39 cellular contexts compared by ENCODE assay signal in genomic region chr19:28885965-28886364, GRCh38.
"Had no signal": no experiment of that assay in that cellular context is flagged by ENCODE, and none has a peak within 500 bp of the region (broad histone marks: within the 10 kb centered on the region; RNA-seq: fewer than 3 reads in every experiment).

No MANE protein-coding gene starts in this region.

- H3K4me3 Mint-ChIP-seq: activated B cell treated with CpG ODN at 0.5 μM for 24 hours; activated CD4-positive, alpha-beta memory T cell treated with anti-CD3 and anti-CD28 coated beads for 36 hours; activated CD4-positive, alpha-beta T cell treated with anti-CD3 and anti-CD28 coated beads, Interleukin-2, amount 10 ng/mL, durations not matched to agents 24 days and 14 days; activated CD8-positive, alpha-beta T cell treated with anti-CD3 and anti-CD28 coated beads for 36 hours; activated naive CD4-positive, alpha-beta T cell treated with anti-CD3 and anti-CD28 coated beads for 36 hours; activated naive CD8-positive, alpha-beta T cell treated with anti-CD3 and anti-CD28 coated beads, Interleukin-2, amount 10 ng/mL, durations not matched to agents 7 days and 5 days; activated T-cell treated with anti-CD3 and anti-CD28 coated beads, Interleukin-2, amount 50 U/mL, for 4 hours; activated T-cell treated with anti-CD3 and anti-CD28 coated beads, Interleukin-2, amount 50 U/mL, for 72 hours; activated T-helper 1 cell treated with anti-CD3 and anti-CD28 coated beads, Interleukin-12 subunit alpha, Interleukin-12 subunit beta, Interleukin-2, Interleukin-4 antibody, amounts not matched to agents 30 ng/mL and 10 ng/mL and 1 ng/mL, durations not matched to agents 14 hours and 24 hours and 36 hours; activated T-helper 17 cell treated with anti-CD3 and anti-CD28 coated beads, Interleukin-2, amount 50 U/mL, for 72 hours; T-helper 1 cell treated with Interleukin-12 subunit alpha and Interleukin-12 subunit beta and Interleukin-4 antibody, amounts not matched to agents 30 μg/mL and 1 μg/mL, for 36 hours; T-helper 2 cell treated with Interferon-gamma antibody and Interleukin-4, amounts not matched to agents 5 μg/mL and 100 μg/mL, for 36 hours had no signal

- H3K4me1 Mint-ChIP-seq: activated CD4-positive, alpha-beta T cell treated with anti-CD3 and anti-CD28 coated beads, Interleukin-2, amount 10 ng/mL, durations not matched to agents 24 days and 14 days; activated naive CD8-positive, alpha-beta T cell treated with anti-CD3 and anti-CD28 coated beads, Interleukin-2, amount 10 ng/mL, durations not matched to agents 7 days and 5 days; activated T-helper 17 cell treated with anti-CD3 and anti-CD28 coated beads, Interleukin-2, amount 50 U/mL, for 72 hours had no signal

- H3K27me3 Mint-ChIP-seq: activated naive CD8-positive, alpha-beta T cell treated with anti-CD3 and anti-CD28 coated beads, Interleukin-2, amount 10 ng/mL, durations not matched to agents 7 days and 5 days had no signal

- H3K9me3 ChIP-seq: adrenal gland, body of pancreas had no signal

- H3K27me3 ChIP-seq: body of pancreas, brain microvascular endothelial cell, breast epithelium had no signal

- H3K27ac ChIP-seq: adrenal gland, body of pancreas, brain microvascular endothelial cell, breast epithelium, VCaP had no signal

- H3K27ac Mint-ChIP-seq: activated B cell treated with CpG ODN at 0.5 μM for 24 hours; activated CD4-positive, alpha-beta memory T cell treated with anti-CD3 and anti-CD28 coated beads for 36 hours; activated CD4-positive, alpha-beta T cell treated with anti-CD3 and anti-CD28 coated beads, Interleukin-2, amount 10 ng/mL, durations not matched to agents 24 days and 14 days; activated CD8-positive, alpha-beta T cell treated with anti-CD3 and anti-CD28 coated beads for 36 hours; activated naive CD4-positive, alpha-beta T cell treated with anti-CD3 and anti-CD28 coated beads for 36 hours; activated naive CD4-positive, alpha-beta T cell treated with anti-CD3 and anti-CD28 coated beads, Interleukin-2, amount 50 U/mL, for 72 hours; activated naive CD8-positive, alpha-beta T cell treated with anti-CD3 and anti-CD28 coated beads, Interleukin-2, amount 10 ng/mL, durations not matched to agents 7 days and 5 days; activated T-cell treated with anti-CD3 and anti-CD28 coated beads, Interleukin-2, amount 50 U/mL, for 72 hours; activated T-helper 1 cell treated with anti-CD3 and anti-CD28 coated beads, Interleukin-12 subunit alpha, Interleukin-12 subunit beta, Interleukin-2, Interleukin-4 antibody, amounts not matched to agents 30 ng/mL and 10 ng/mL and 1 ng/mL, durations not matched to agents 14 hours and 24 hours and 36 hours; activated T-helper 17 cell treated with anti-CD3 and anti-CD28 coated beads, Interleukin-2, amount 50 U/mL, for 72 hours; T-helper 1 cell treated with Interleukin-12 subunit alpha and Interleukin-12 subunit beta and Interleukin-4 antibody, amounts not matched to agents 30 μg/mL and 1 μg/mL, for 36 hours; T-helper 2 cell treated with Interferon-gamma antibody and Interleukin-4, amounts not matched to agents 5 μg/mL and 100 μg/mL, for 36 hours had no signal

- ATAC-seq: activated CD8-positive, alpha-beta T cell treated with anti-CD3 and anti-CD28 coated beads for 36 hours; activated naive CD4-positive, alpha-beta T cell treated with anti-CD3 and anti-CD28 coated beads, Interleukin-2, amount 50 U/mL, for 72 hours; activated T-cell treated with anti-CD3 and anti-CD28 coated beads, Interleukin-2, amount 50 U/mL, for 4 hours; activated T-cell treated with anti-CD3 and anti-CD28 coated beads, Interleukin-2, amount 50 U/mL, for 72 hours; activated T-helper 17 cell treated with anti-CD3 and anti-CD28 coated beads, Interleukin-2, amount 50 U/mL, for 72 hours; body of pancreas had no signal

- H3K9me3 Mint-ChIP-seq: activated B cell treated with CpG ODN at 0.5 μM for 24 hours; activated CD4-positive, alpha-beta memory T cell treated with anti-CD3 and anti-CD28 coated beads for 36 hours; activated CD4-positive, alpha-beta T cell treated with anti-CD3 and anti-CD28 coated beads, Interleukin-2, amount 10 ng/mL, durations not matched to agents 24 days and 14 days; activated CD8-positive, alpha-beta T cell treated with anti-CD3 and anti-CD28 coated beads for 36 hours; activated naive CD4-positive, alpha-beta T cell treated with anti-CD3 and anti-CD28 coated beads for 36 hours; activated naive CD4-positive, alpha-beta T cell treated with anti-CD3 and anti-CD28 coated beads, Interleukin-2, amount 50 U/mL, for 72 hours; activated naive CD8-positive, alpha-beta T cell treated with anti-CD3 and anti-CD28 coated beads, Interleukin-2, amount 10 ng/mL, durations not matched to agents 7 days and 5 days; activated T-cell treated with anti-CD3 and anti-CD28 coated beads, Interleukin-2, amount 50 U/mL, for 4 hours; activated T-cell treated with anti-CD3 and anti-CD28 coated beads, Interleukin-2, amount 50 U/mL, for 72 hours; activated T-helper 1 cell treated with anti-CD3 and anti-CD28 coated beads, Interleukin-12 subunit alpha, Interleukin-12 subunit beta, Interleukin-2, Interleukin-4 antibody, amounts not matched to agents 30 ng/mL and 10 ng/mL and 1 ng/mL, durations not matched to agents 14 hours and 24 hours and 36 hours; activated T-helper 17 cell treated with anti-CD3 and anti-CD28 coated beads, Interleukin-2, amount 50 U/mL, for 72 hours; T-helper 1 cell treated with Interleukin-12 subunit alpha and Interleukin-12 subunit beta and Interleukin-4 antibody, amounts not matched to agents 30 μg/mL and 1 μg/mL, for 36 hours; T-helper 2 cell treated with Interferon-gamma antibody and Interleukin-4, amounts not matched to agents 5 μg/mL and 100 μg/mL, for 36 hours had no signal

- H3K4me1 ChIP-seq: adrenal gland, breast epithelium had no signal

- DNase-seq: activated B cell treated with CpG ODN at 0.5 μM for 24 hours; activated CD4-positive, alpha-beta memory T cell treated with anti-CD3 and anti-CD28 coated beads for 36 hours; activated CD4-positive, alpha-beta T cell treated with anti-CD3 and anti-CD28 coated beads for 4 hours; activated CD4-positive, alpha-beta T cell treated with anti-CD3 and anti-CD28 coated beads, Interleukin-2, amount 10 ng/mL, durations not matched to agents 24 days and 14 days; activated CD4-positive, alpha-beta T cell treated with anti-CD3 and anti-CD28 coated beads, Interleukin-2, amount 50 U/mL, for 1 hour; activated CD4-positive, alpha-beta T cell treated with anti-CD3 and anti-CD28 coated beads, Interleukin-2, amount 50 U/mL, for 4 hours; activated CD4-positive, CD25-positive, alpha-beta regulatory T cell treated with anti-CD3 and anti-CD28 coated beads, Interleukin-2, amount 50 U/mL, for 72 hours; activated CD8-positive, alpha-beta memory T cell treated with anti-CD3 and anti-CD28 coated beads, Interleukin-2, amount 50 U/mL, for 4 hours; activated CD8-positive, alpha-beta T cell treated with anti-CD3 and anti-CD28 coated beads for 36 hours; activated effector memory CD4-positive, alpha-beta T cell treated with anti-CD3 and anti-CD28 coated beads, Interleukin-2, amount 50 U/mL, for 16 hours; activated gamma-delta T cell treated with Interleukin-2 at 50 U/mL for 16 hours; activated naive CD4-positive, alpha-beta T cell; activated naive CD4-positive, alpha-beta T cell treated with anti-CD3 and anti-CD28 coated beads for 36 hours; activated naive CD4-positive, alpha-beta T cell treated with anti-CD3 and anti-CD28 coated beads, Interleukin-2, amount 50 U/mL, for 16 hours; activated naive CD8-positive, alpha-beta T cell treated with anti-CD3 and anti-CD28 coated beads, Interleukin-2, amount 10 ng/mL, durations not matched to agents 7 days and 5 days; activated T-cell treated with anti-CD3 and anti-CD28 coated beads for 4 hours; activated T-cell treated with anti-CD3 and anti-CD28 coated beads, Interleukin-2, amount 50 U/mL, for 1 hour; activated T-cell treated with anti-CD3 and anti-CD28 coated beads, Interleukin-2, amount 50 U/mL, for 4 hours; activated T-cell treated with anti-CD3 and anti-CD28 coated beads, Interleukin-2, amount 50 U/mL, for 72 hours; adrenal gland; amniotic stem cell; aorta; body of pancreas; brain microvascular endothelial cell; central memory CD4-positive, alpha-beta T cell; cerebellar nuclear complex; SW 1271; T-helper 1 cell; T-helper 2 cell; T-helper 9 cell had no signal

- H3K4me3 ChIP-seq: adrenal gland, body of pancreas, breast epithelium had no signal

- H3K36me3 ChIP-seq: adrenal gland, brain microvascular endothelial cell, breast epithelium had no signal

- FAIRE-seq: astrocyte, TTC549 had no signal
